In the genomic region with DNA sequence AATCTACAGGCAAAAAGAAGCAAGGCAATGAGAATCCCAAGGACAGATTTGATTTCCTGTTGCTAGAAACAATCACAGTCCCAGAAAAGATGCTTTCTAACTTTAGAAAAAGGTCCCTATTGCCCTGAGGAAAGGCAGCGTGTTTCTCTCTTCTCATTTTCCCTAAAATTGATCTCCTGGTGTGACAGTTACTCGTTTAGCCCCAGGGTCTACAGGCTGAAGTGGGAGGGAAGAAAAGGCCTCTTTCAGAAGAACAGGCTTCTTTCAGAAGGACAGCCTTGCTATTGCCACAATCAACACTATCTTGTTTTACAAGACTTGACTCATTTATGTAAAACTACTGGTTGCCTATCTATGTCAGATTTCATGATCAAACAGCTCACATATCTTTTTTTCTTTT, we compare ENCODE assay signal across 8 cellular contexts.
"Had no signal": no experiment of that assay in that cellular context is flagged by ENCODE, and none has a peak within 500 bp of the region (broad histone marks: within the 10 kb centered on the region; RNA-seq: fewer than 3 reads in every experiment).

No MANE protein-coding gene starts in this region.

- H3K36me3 ChIP-seq: HAP-1 had no signal

- H3K4me3 Mint-ChIP-seq: HFFc6 had no signal

- H3K9me3 ChIP-seq: HAP-1 had no signal

- H3K4me3 ChIP-seq: HAP-1, K562 had no signal

- H3K4me1 ChIP-seq: HAP-1 had no signal

- DNase-seq: GOT3, H7, HFFc6, IMR-90, KG1 had no signal

- ATAC-seq: HCT116, K562 had no signal

- H3K27ac Mint-ChIP-seq: HFFc6 had no signal
